In genomic region chr14:59202031-59202430, GRCh38 we compare ENCODE assay signal across 21 cellular contexts. TPM values are rescaled to one million over a fixed set of nuclear protein-coding genes. Genes with fewer than 3 reads are reported as not detected.
DNase-seq lines count a peak whose midpoint lies in the region; ATAC-seq and TF ChIP-seq lines count a peak whose summit lies in the region.
"Had no signal": no experiment of that assay in that cellular context is flagged by ENCODE, and none has a peak within 500 bp of the region (broad histone marks: within the 10 kb centered on the region; RNA-seq: fewer than 3 reads in every experiment).

No MANE protein-coding gene starts in this region.

- peak overlapping the region in 1 of 2 donors; percentile 12 for H3K4me3 Mint-ChIP-seq in stimulated activated naive CD8-positive, alpha-beta T cell treated with anti-CD3 and anti-CD28 coated beads, Interleukin-15, amount 100 ng/mL, for 72 hours
- no peak overlapping the region for H3K4me3 Mint-ChIP-seq in activated T-helper 17 cell treated with anti-CD3 and anti-CD28 coated beads, Interleukin-2, amount 50 U/mL, for 72 hours
- no peak overlapping the region for H3K4me3 Mint-ChIP-seq in naive thymus-derived CD4-positive, alpha-beta T cell
- H3K4me3 Mint-ChIP-seq in stimulated activated effector memory CD8-positive, alpha-beta T cell treated with anti-CD3 and anti-CD28 coated beads, Interleukin-12 subunit alpha, Interleukin-12 subunit beta, amount 100 ng/mL, for 72 hours: no peak overlapping the region

- no peaks in the 10 kb centered on the region for H3K27me3 ChIP-seq in naive thymus-derived CD4-positive, alpha-beta T cell (ENCODE audit: control insufficient read depth in 2 of 2, insufficient read depth in 2 of 2, low read length in 2 of 2)
- H3K27me3 ChIP-seq in body of pancreas: no peaks in the 10 kb centered on the region

- no peaks in the 10 kb centered on the region for H3K27me3 Mint-ChIP-seq in stimulated activated naive CD8-positive, alpha-beta T cell treated with anti-CD3 and anti-CD28 coated beads, Interleukin-15, amount 100 ng/mL, for 72 hours
- no peaks in the 10 kb centered on the region for H3K27me3 Mint-ChIP-seq in activated T-helper 17 cell treated with anti-CD3 and anti-CD28 coated beads, Interleukin-2, amount 50 U/mL, for 72 hours
- H3K27me3 Mint-ChIP-seq in naive thymus-derived CD4-positive, alpha-beta T cell: no peaks in the 10 kb centered on the region

- no peaks in the 10 kb centered on the region for H3K4me1 ChIP-seq in naive thymus-derived CD4-positive, alpha-beta T cell (ENCODE audit: control insufficient read depth in 2 of 2, insufficient read depth in 2 of 2, low read length in 2 of 2)
- peaks cover 7% of the 10 kb centered on the region for H3K4me1 ChIP-seq in body of pancreas

- no peaks in the 10 kb centered on the region for H3K9me3 Mint-ChIP-seq in stimulated activated naive CD8-positive, alpha-beta T cell treated with anti-CD3 and anti-CD28 coated beads, Interleukin-15, amount 100 ng/mL, for 72 hours
- H3K9me3 Mint-ChIP-seq in activated T-helper 17 cell treated with anti-CD3 and anti-CD28 coated beads, Interleukin-2, amount 50 U/mL, for 72 hours: no peaks in the 10 kb centered on the region
- no peaks in the 10 kb centered on the region for H3K9me3 Mint-ChIP-seq in naive thymus-derived CD4-positive, alpha-beta T cell
- no peaks in the 10 kb centered on the region for H3K9me3 Mint-ChIP-seq in stimulated activated effector memory CD8-positive, alpha-beta T cell treated with anti-CD3 and anti-CD28 coated beads, Interleukin-12 subunit alpha, Interleukin-12 subunit beta, amount 100 ng/mL, for 72 hours

- POLR2A ChIA-PET in naive thymus-derived CD4-positive, alpha-beta T cell (lab: Charles Lee): no interaction called here

- H3K27ac ChIP-seq in naive thymus-derived CD4-positive, alpha-beta T cell (ENCODE audit: low read depth, low read length): no peak overlapping the region
- H3K27ac ChIP-seq in body of pancreas: no peak overlapping the region
- H3K27ac ChIP-seq: KMS-11, SK-N-MC had no signal

- peaks cover 18% of the 10 kb centered on the region for H3K4me1 Mint-ChIP-seq in stimulated activated naive CD8-positive, alpha-beta T cell treated with anti-CD3 and anti-CD28 coated beads, Interleukin-15, amount 100 ng/mL, for 72 hours
- H3K4me1 Mint-ChIP-seq in activated T-helper 17 cell treated with anti-CD3 and anti-CD28 coated beads, Interleukin-2, amount 50 U/mL, for 72 hours: peaks cover 4% of the 10 kb centered on the region
- peaks cover 3 to 15% (median 8%) of the 10 kb centered on the region in 7 donors for H3K4me1 Mint-ChIP-seq in naive thymus-derived CD4-positive, alpha-beta T cell
- H3K4me1 Mint-ChIP-seq in stimulated activated effector memory CD8-positive, alpha-beta T cell treated with anti-CD3 and anti-CD28 coated beads, Interleukin-12 subunit alpha, Interleukin-12 subunit beta, amount 100 ng/mL, for 72 hours: peaks cover 7% of the 10 kb centered on the region

- CTCF ChIA-PET in naive thymus-derived CD4-positive, alpha-beta T cell (lab: Charles Lee): interaction anchor here (0.7 kb wide), 2 partner anchors 134 to 300 kb away, joined by 3 to 5 read pairs; no protein-coding TSS in a partner anchor

- 88 to 89% methylated on average over 4 of the region's 4 CpGs for WGBS in body of pancreas, 2 donors

- no peaks in the 10 kb centered on the region for H3K36me3 Mint-ChIP-seq in activated T-helper 17 cell treated with anti-CD3 and anti-CD28 coated beads, Interleukin-2, amount 50 U/mL, for 72 hours (ENCODE audit: low read depth)
- H3K36me3 Mint-ChIP-seq in naive thymus-derived CD4-positive, alpha-beta T cell: peaks cover 0 to 3% (median 0%) of the 10 kb centered on the region in 5 donors
- H3K36me3 Mint-ChIP-seq in stimulated activated effector memory CD8-positive, alpha-beta T cell treated with anti-CD3 and anti-CD28 coated beads, Interleukin-12 subunit alpha, Interleukin-12 subunit beta, amount 100 ng/mL, for 72 hours: no peaks in the 10 kb centered on the region

- TF ChIP-seq POLR2A in body of pancreas (IDR thresholded peaks at IDR 0.05): no peak

- no peaks in the 10 kb centered on the region for H3K36me3 ChIP-seq in naive thymus-derived CD4-positive, alpha-beta T cell (ENCODE audit: control insufficient read depth in 2 of 3, insufficient read depth in 3 of 3, low read length in 3 of 3)
- H3K36me3 ChIP-seq in body of pancreas (replicated peaks in 1 of 2; ENCODE audit: insufficient read depth in 1 of 2, low read depth in 2 of 2): no peaks in the 10 kb centered on the region

- intact Hi-C loops in naive thymus-derived CD4-positive, alpha-beta T cell (cut with micrococcal nuclease): no loop called here
- intact Hi-C loops in body of pancreas (cut with DNase I): no loop called here

- no peak for ATAC-seq in stimulated activated naive CD8-positive, alpha-beta T cell treated with anti-CD3 and anti-CD28 coated beads, Interleukin-15, Interleukin-2, amounts not matched to agents 100 U/mL and 50 U/mL, for 24 hours
- no peak for ATAC-seq in stimulated activated naive CD8-positive, alpha-beta T cell treated with anti-CD3 and anti-CD28 coated beads, Interleukin-15, amount 100 ng/mL, for 72 hours
- no peak for ATAC-seq in activated T-helper 17 cell treated with anti-CD3 and anti-CD28 coated beads, Interleukin-2, amount 50 U/mL, for 72 hours (replicated peaks)
- ATAC-seq in naive thymus-derived CD4-positive, alpha-beta T cell: peak; percentile 60
- peak; percentile 37 for ATAC-seq in stimulated activated effector memory CD8-positive, alpha-beta T cell treated with anti-CD3 and anti-CD28 coated beads, Interleukin-12 subunit alpha, Interleukin-12 subunit beta, amount 100 ng/mL, for 72 hours
- ATAC-seq in body of pancreas (no peak), GM21526 (IDR thresholded peaks at IDR 0.05; ENCODE audit: low FRiP score, unreplicated experiment) (no peak)

- no peaks in the 10 kb centered on the region for H3K9me3 ChIP-seq in naive thymus-derived CD4-positive, alpha-beta T cell (ENCODE audit: control insufficient read depth in 2 of 3, low read length in 3 of 3)
- no peaks in the 10 kb centered on the region for H3K9me3 ChIP-seq in body of pancreas

- no peak for TF ChIP-seq CTCF in body of pancreas (IDR thresholded peaks at IDR 0.05)

- H3K27ac Mint-ChIP-seq in stimulated activated naive CD8-positive, alpha-beta T cell treated with anti-CD3 and anti-CD28 coated beads, Interleukin-15, amount 100 ng/mL, for 72 hours: peak overlapping the region in 1 of 2 donors; percentile 38
- peak overlapping the region; percentile 20 for H3K27ac Mint-ChIP-seq in activated T-helper 17 cell treated with anti-CD3 and anti-CD28 coated beads, Interleukin-2, amount 50 U/mL, for 72 hours
- H3K27ac Mint-ChIP-seq in naive thymus-derived CD4-positive, alpha-beta T cell: peak overlapping the region in 2 of 9 donors; percentile 10 to 37
- H3K27ac Mint-ChIP-seq in stimulated activated effector memory CD8-positive, alpha-beta T cell treated with anti-CD3 and anti-CD28 coated beads, Interleukin-12 subunit alpha, Interleukin-12 subunit beta, amount 100 ng/mL, for 72 hours: no peak overlapping the region

- no peak overlapping the region for H3K4me3 ChIP-seq in naive thymus-derived CD4-positive, alpha-beta T cell (ENCODE audit: low read length)
- H3K4me3 ChIP-seq in body of pancreas: no peak overlapping the region
- H3K4me3 ChIP-seq: SK-N-MC had no signal

- DNase-seq in stimulated activated naive CD8-positive, alpha-beta T cell treated with anti-CD3 and anti-CD28 coated beads, Interleukin-15, Interleukin-2, amounts not matched to agents 100 U/mL and 50 U/mL, for 24 hours: peak; percentile 15
- DNase-seq in stimulated activated naive CD8-positive, alpha-beta T cell treated with anti-CD3 and anti-CD28 coated beads, Interleukin-15, amount 100 ng/mL, for 72 hours: no peak
- DNase-seq in naive thymus-derived CD4-positive, alpha-beta T cell: no peak
- DNase-seq in stimulated activated effector memory CD8-positive, alpha-beta T cell treated with anti-CD3 and anti-CD28 coated beads, Interleukin-12 subunit alpha, Interleukin-12 subunit beta, amount 100 ng/mL, for 72 hours (ENCODE audit: low spot score in 2 of 2): no peak
- no peak for DNase-seq in body of pancreas
- no peak for DNase-seq in NK-92 treated with Interleukin-12 subunit alpha and Interleukin-12 subunit beta, amount 100 ng/mL, for 24 hours (lab: John Stamatoyannopoulos, UW)
- DNase-seq: C1 segment of cervical spinal cord, DND-41, H7, MV-4-11, NCI-H1417, NCI-H187, NCI-H2107, NCI-H446, NCI-H526 treated with DMSO at 0.1 percent for 48 hours, OCI-M1, SHP77 had no signal

RNA-seq across cellular contexts. Expression of gene DAAM1, which starts 13.6 kb away (rescaled TPM):
- 10 to 100 TPM; 10.5 to 13.8 TPM for total RNA-seq in activated T-helper 17 cell treated with anti-CD3 and anti-CD28 coated beads, Interleukin-2, amount 50 U/mL, for 72 hours
- total RNA-seq in naive thymus-derived CD4-positive, alpha-beta T cell: 10 to 100 TPM; 10.1 to 21.0 (median 16.9) TPM
- polyA plus RNA-seq in naive thymus-derived CD4-positive, alpha-beta T cell: 1 to 10 TPM; 5.5 to 8.1 TPM
- total RNA-seq in body of pancreas: 10 to 100 TPM; 16.9 to 42.5 TPM

Comparison
In these comparisons a context has a peak if more than half of its experiments do, and no peak if none do; other contexts are left out.
1. ATAC-seq: peak in naive thymus-derived CD4-positive, alpha-beta T cell (single experiment) and stimulated activated effector memory CD8-positive, alpha-beta T cell treated with anti-CD3 and anti-CD28 coated beads, Interleukin-12 subunit alpha, Interleukin-12 subunit beta, amount 100 ng/mL, for 72 hours (single experiment); none in stimulated activated naive CD8-positive, alpha-beta T cell treated with anti-CD3 and anti-CD28 coated beads, Interleukin-15, Interleukin-2, amounts not matched to agents 100 U/mL and 50 U/mL, for 24 hours (single experiment), stimulated activated naive CD8-positive, alpha-beta T cell treated with anti-CD3 and anti-CD28 coated beads, Interleukin-15, amount 100 ng/mL, for 72 hours (single experiment), activated T-helper 17 cell treated with anti-CD3 and anti-CD28 coated beads, Interleukin-2, amount 50 U/mL, for 72 hours (single experiment), body of pancreas (single experiment) and GM21526 (single experiment).